ENCODE assay signal across 1 cellular context in genomic region chr7:56051339-56052191, GRCh38.
TF ChIP-seq lines count a peak whose summit lies in the region.

Gene CCT6A, plus strand, starts transcription at chr7:56051765. Its CDS starts 84 bp downstream, at chr7:56051849.
Gene PSPH, minus strand, starts transcription at chr7:56051444. Its CDS starts 30,232 bp downstream, at chr7:56021212.

TF ChIP-seq in HepG2, 621 proteins besides CTCF, POLR2A, EP300 and RAD21 (continues in another document):
- no peak for TF ChIP-seq AKNA (CRISPR knock-in tag; IDR thresholded peaks at IDR 0.05; ENCODE audit: borderline replicate concordance)
- peak; percentile 70 for TF ChIP-seq IKZF4 (CRISPR knock-in tag; IDR thresholded peaks at IDR 0.05; ENCODE audit: borderline replicate concordance, low read depth, not compliant biosample characterization)
- TF ChIP-seq ZNF143 (CRISPR knock-in tag; IDR thresholded peaks at IDR 0.05): peak; percentile 91
- TF ChIP-seq DRAP1 (CRISPR knock-in tag; IDR thresholded peaks at IDR 0.05): peak; percentile 90
- TF ChIP-seq ZNF7 (CRISPR knock-in tag; IDR thresholded peaks at IDR 0.05): no peak
- TF ChIP-seq TEF (CRISPR knock-in tag; IDR thresholded peaks at IDR 0.05): no peak
- TF ChIP-seq ZNF17 (CRISPR knock-in tag; IDR thresholded peaks at IDR 0.05): 0 out of 2 replicates have a peak, but pooled peaks have one; percentile 15
- peak; percentile 84; the same call in 1 of the 2 replicates for TF ChIP-seq ATF7-NPFF (CRISPR knock-in tag; IDR thresholded peaks at IDR 0.05; ENCODE audit: low read depth)
- no peak for TF ChIP-seq NR3C1 (CRISPR knock-in tag; IDR thresholded peaks at IDR 0.05)
- no peak for TF ChIP-seq ARID3A (IDR thresholded peaks at IDR 0.05; ENCODE audit: low read depth, low read length)
- peak; percentile 82; the same call in 1 of the 2 replicates for TF ChIP-seq ZNF614 (CRISPR knock-in tag; IDR thresholded peaks at IDR 0.05; ENCODE audit: borderline replicate concordance)
- no peak for TF ChIP-seq ZNF570 (CRISPR knock-in tag; IDR thresholded peaks at IDR 0.05; ENCODE audit: borderline replicate concordance)
- no peak for TF ChIP-seq NR2F2 (IDR thresholded peaks at IDR 0.05; ENCODE audit: borderline replicate concordance, low read depth)
- TF ChIP-seq ZBTB20 (CRISPR knock-in tag; IDR thresholded peaks at IDR 0.05; ENCODE audit: borderline replicate concordance, low read depth): peak; percentile 78; the same call in 1 of the 2 replicates
- no peak for TF ChIP-seq IKZF1 (IDR thresholded peaks at IDR 0.05)
- peak; percentile 83; the same call in 1 of the 2 replicates for TF ChIP-seq ZNF788 (CRISPR knock-in tag; IDR thresholded peaks at IDR 0.05; ENCODE audit: borderline replicate concordance)
- TF ChIP-seq IRF9 (CRISPR knock-in tag; IDR thresholded peaks at IDR 0.05; ENCODE audit: borderline replicate concordance): peak; percentile 62; the same call in 1 of the 2 replicates
- TF ChIP-seq ZNF383 (CRISPR knock-in tag; IDR thresholded peaks at IDR 0.05; ENCODE audit: borderline replicate concordance): no peak
- TF ChIP-seq ZNF724P (CRISPR knock-in tag; IDR thresholded peaks at IDR 0.05; ENCODE audit: borderline replicate concordance): no peak
- peak; percentile 91 for TF ChIP-seq TBX2 (CRISPR knock-in tag; IDR thresholded peaks at IDR 0.05; ENCODE audit: borderline replicate concordance)
- TF ChIP-seq ZNF607 (CRISPR knock-in tag; IDR thresholded peaks at IDR 0.05; ENCODE audit: borderline replicate concordance): peak; percentile 90
- TF ChIP-seq ZMYM3 (CRISPR knock-in tag; IDR thresholded peaks at IDR 0.05): 0 out of 2 replicates have a peak, but pooled peaks have one; percentile 47
- TF ChIP-seq ZNF619 (CRISPR knock-in tag; IDR thresholded peaks at IDR 0.05): peak; percentile 30; the same call in 1 of the 2 replicates
- TF ChIP-seq ZNF280D (CRISPR knock-in tag; IDR thresholded peaks at IDR 0.05): peak; percentile 71
- TF ChIP-seq FUBP1 (CRISPR knock-in tag; IDR thresholded peaks at IDR 0.05; ENCODE audit: borderline replicate concordance): peak; percentile 38; the same call in 1 of the 2 replicates
- TF ChIP-seq ZNF12 (CRISPR knock-in tag; IDR thresholded peaks at IDR 0.05): no peak
- TF ChIP-seq PRDM10 (CRISPR knock-in tag; IDR thresholded peaks at IDR 0.05; ENCODE audit: low read depth): no peak
- peak; percentile 14; the same call in 1 of the 2 replicates for TF ChIP-seq WIZ (CRISPR knock-in tag; IDR thresholded peaks at IDR 0.05)
- TF ChIP-seq ZNF414 (CRISPR knock-in tag; IDR thresholded peaks at IDR 0.05): peak; percentile 77
- TF ChIP-seq PRDM15 (CRISPR knock-in tag; IDR thresholded peaks at IDR 0.05): peak; percentile 87
- TF ChIP-seq MEIS2 (CRISPR knock-in tag; IDR thresholded peaks at IDR 0.05): peak; percentile 69; the same call in 1 of the 2 replicates
- no peak for TF ChIP-seq ZBTB1 (CRISPR knock-in tag; IDR thresholded peaks at IDR 0.05; ENCODE audit: borderline replicate concordance)
